Comparison of ENCODE assay signal across 9 cellular contexts in genomic region chr10:95134490-95134889, GRCh38.
"Had no signal": no experiment of that assay in that cellular context is flagged by ENCODE, and none has a peak within 500 bp of the region (broad histone marks: within the 10 kb centered on the region; RNA-seq: fewer than 3 reads in every experiment).

No MANE protein-coding gene starts in this region.

- H3K36me3 ChIP-seq: WERI-Rb-1 had no signal

- ATAC-seq: activated CD4-positive, alpha-beta T cell treated with anti-CD3 and anti-CD28 coated beads for 36 hours; activated CD4-positive, CD25-positive, alpha-beta regulatory T cell treated with anti-CD3 and anti-CD28 coated beads, Interleukin-2, amount 50 U/mL, for 24 hours; activated CD8-positive, alpha-beta memory T cell treated with anti-CD3 and anti-CD28 coated beads, Interleukin-2, amount 10 ng/mL, durations not matched to agents 7 days and 5 days; activated CD8-positive, alpha-beta T cell treated with anti-CD3 and anti-CD28 coated beads for 36 hours; activated CD8-positive, alpha-beta T cell treated with anti-CD3 and anti-CD28 coated beads, Interleukin-2, amount 10 ng/mL, durations not matched to agents 7 days and 5 days; T-helper 17 cell; WTC11 had no signal

- H3K27ac ChIP-seq: VCaP, WERI-Rb-1 had no signal
